ENCODE assay signal across 8 cellular contexts in the genomic region with DNA sequence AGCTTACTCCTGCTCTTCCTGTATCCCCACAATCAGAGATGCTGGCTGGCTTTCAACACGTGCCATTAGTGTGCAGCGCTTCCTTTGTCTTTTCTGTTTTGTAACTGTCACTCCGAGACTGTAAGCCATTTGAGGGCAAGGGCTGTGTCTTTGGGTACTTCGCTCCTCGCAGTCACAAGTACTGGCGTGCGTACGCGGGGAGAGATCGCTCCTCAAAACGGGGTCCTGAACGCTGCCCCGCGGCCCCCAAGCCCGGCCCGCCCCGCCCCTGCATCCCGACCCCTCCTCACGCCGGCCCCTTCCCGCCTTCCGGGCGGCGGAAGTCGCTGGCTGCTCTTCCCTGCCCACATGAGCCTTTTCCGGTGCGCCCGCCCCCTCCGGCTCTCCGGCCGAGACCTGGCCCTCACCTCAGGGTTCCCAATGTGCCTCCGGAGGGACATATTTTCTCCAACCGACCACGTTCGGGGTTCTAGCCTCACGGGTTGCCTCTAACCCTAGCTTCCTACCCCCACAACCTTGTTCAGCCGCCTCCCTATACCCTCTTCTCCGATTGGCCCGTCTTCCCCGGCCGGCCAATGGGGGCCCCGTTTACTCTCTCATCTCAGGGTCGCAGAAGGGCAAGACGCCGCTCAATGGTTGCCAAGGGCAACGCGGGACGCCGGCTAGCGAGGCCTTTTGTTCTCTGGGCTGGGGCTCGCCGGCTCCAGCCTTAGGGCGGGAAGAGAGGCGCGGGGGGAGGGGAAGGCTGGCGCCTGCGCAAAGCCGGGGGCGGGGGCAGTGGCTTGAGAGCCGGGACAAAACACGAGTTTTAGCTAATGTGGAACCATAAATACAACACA. TPM values are rescaled to one million over a fixed set of nuclear protein-coding genes. Genes with fewer than 3 reads are reported as not detected.
DNase-seq lines count a peak whose midpoint lies in the region; ATAC-seq and TF ChIP-seq lines count a peak whose summit lies in the region.

TSS of gene CEP41 (minus strand) at position 490 of the 839 bp plus-strand sequence. CDS start at position 440, 50 bp downstream.

- peak within 1 kb of the TSS; percentile 74 for H3K27ac ChIP-seq in colonic mucosa

- H3K27me3 ChIP-seq in BE2C (no peaks in the 10 kb centered on the region), colonic mucosa (no peaks in the 10 kb centered on the region)

- peak within 1 kb of the TSS; percentile 77 for H3K4me3 ChIP-seq in BE2C (ENCODE audit: low read depth, low read length)
- H3K4me3 ChIP-seq in colonic mucosa, result peak within 1 kb of the TSS; percentile 75

- no peaks in the 10 kb centered on the region for H3K27me3 Mint-ChIP-seq in activated CD4-positive, alpha-beta T cell treated with anti-CD3 and anti-CD28 coated beads, Interleukin-2, amount 10 ng/mL, durations not matched to agents 24 days and 14 days

- DNase-seq in BE2C (peak; percentile 99), NCI-H526 (lab: John Stamatoyannopoulos, UW) (peak; percentile 98 to 100), colonic mucosa (peak; percentile 98), kidney tubule cell (ENCODE audit: low spot score) (peak; percentile 98)
- peak; percentile 97 for DNase-seq in activated CD4-positive, alpha-beta T cell treated with anti-CD3 and anti-CD28 coated beads, Interleukin-2, amount 10 ng/mL, durations not matched to agents 24 days and 14 days
- DNase-seq in stimulated activated CD4-positive, alpha-beta T cell treated with anti-CD3 and anti-CD28 coated beads, Interleukin-1b, Interleukin-23, amount 100 ng/mL, for 1 hour (ENCODE audit: low read depth in 2 of 2), result peak; percentile 72 to 82

- H3K4me1 Mint-ChIP-seq in activated CD4-positive, alpha-beta T cell treated with anti-CD3 and anti-CD28 coated beads, Interleukin-2, amount 10 ng/mL, durations not matched to agents 24 days and 14 days, result peaks cover 37% of the 10 kb centered on the region

- H3K27ac Mint-ChIP-seq in activated CD4-positive, alpha-beta T cell treated with anti-CD3 and anti-CD28 coated beads, Interleukin-2, amount 10 ng/mL, durations not matched to agents 24 days and 14 days, result peak within 1 kb of the TSS; percentile 99

- peaks cover 3% of the 10 kb centered on the region for H3K9me3 Mint-ChIP-seq in activated CD4-positive, alpha-beta T cell treated with anti-CD3 and anti-CD28 coated beads, Interleukin-2, amount 10 ng/mL, durations not matched to agents 24 days and 14 days

- peaks cover 7% of the 10 kb centered on the region for H3K4me1 ChIP-seq in BE2C
- no peaks in the 10 kb centered on the region for H3K4me1 ChIP-seq in colonic mucosa

- H3K9me3 ChIP-seq in BE2C (peaks cover 10% of the 10 kb centered on the region), colonic mucosa (no peaks in the 10 kb centered on the region)

- peaks cover 9% of the 10 kb centered on the region for H3K36me3 Mint-ChIP-seq in activated CD4-positive, alpha-beta T cell treated with anti-CD3 and anti-CD28 coated beads, Interleukin-2, amount 10 ng/mL, durations not matched to agents 24 days and 14 days (ENCODE audit: low read depth)

- no peaks in the 10 kb centered on the region; the same call in 1 of the 2 replicates for H3K36me3 ChIP-seq in BE2C
- no peaks in the 10 kb centered on the region for H3K36me3 ChIP-seq in colonic mucosa

- no peak for TF ChIP-seq CTCF in BE2C (IDR thresholded peaks at IDR 0.05; ENCODE audit: low read depth, low read length)
- no peak for TF ChIP-seq CTCF in colonic mucosa (IDR thresholded peaks at IDR 0.05)

- peak within 1 kb of the TSS; percentile 99 for H3K4me3 Mint-ChIP-seq in activated CD4-positive, alpha-beta T cell treated with anti-CD3 and anti-CD28 coated beads, Interleukin-2, amount 10 ng/mL, durations not matched to agents 24 days and 14 days

- intact Hi-C loops in activated CD4-positive, alpha-beta T cell treated with anti-CD3 and anti-CD28 coated beads, Interleukin-2, amount 10 ng/mL, durations not matched to agents 24 days and 14 days (cut with micrococcal nuclease), result loop anchor here (2.0 to 10.0 kb wide), 4 partner anchors 18 to 370 kb away; partner anchors contain the start of genes COPG2 and KLHDC10
- intact Hi-C loops in colonic mucosa (cut with DNase I), result no loop called here

- H3K9ac ChIP-seq in colonic mucosa (ENCODE audit: low read depth in 2 of 2, low read length in 2 of 2), result peak within 1 kb of the TSS; percentile 67 to 69

- ATAC-seq in GM19324 (IDR thresholded peaks at IDR 0.05; ENCODE audit: low FRiP score, unreplicated experiment) (peak; percentile 96), HG03460 (IDR thresholded peaks at IDR 0.05; ENCODE audit: unreplicated experiment) (peak; percentile 99)

RNA-seq across cellular contexts. Expression of gene CEP41, which starts in this region (rescaled TPM):
- polyA plus RNA-seq in BE2C (2012; ENCODE audit: insufficient read depth, insufficient read length, low read depth), result 23.2 TPM
- 14.3 and 16.7 TPM in 2 replicates for total RNA-seq in activated CD4-positive, alpha-beta T cell treated with anti-CD3 and anti-CD28 coated beads, Interleukin-2, amount 10 ng/mL, durations not matched to agents 24 days and 14 days
- 10 to 100 TPM in 1 of 2 donors, 1 to 10 TPM in 1; 6.9 to 13.6 TPM for total RNA-seq in colonic mucosa

Comparison
In these comparisons a context has a peak if more than half of its experiments do, and no peak if none do; other contexts are left out.
1. Peak in every context shown above with its lines: DNase-seq, ATAC-seq, H3K4me3 ChIP-seq and H3K27ac ChIP-seq.